ENCODE assay signal across 1 cellular context in genomic region chr7:10312942-10313341, GRCh38.
TF ChIP-seq lines count a peak whose summit lies in the region.

No MANE protein-coding gene starts in this region.

TF ChIP-seq in HepG2, 621 proteins besides CTCF, POLR2A, EP300 and RAD21 (continued from another document):
- no peak for TF ChIP-seq ZSCAN12 (CRISPR knock-in tag; IDR thresholded peaks at IDR 0.05)
- TF ChIP-seq TCF12 (IDR thresholded peaks at IDR 0.05), result no peak
- TF ChIP-seq TCF12 (CRISPR knock-in tag; IDR thresholded peaks at IDR 0.05), result no peak
